ENCODE assay signal across 10 cellular contexts in genomic region chr16:1708768-1709180, GRCh38. TPM values are rescaled to one million over a fixed set of nuclear protein-coding genes. Genes with fewer than 3 reads are reported as not detected.
DNase-seq lines count a peak whose midpoint lies in the region; ATAC-seq and TF ChIP-seq lines count a peak whose summit lies in the region.
"Had no signal": no experiment of that assay in that cellular context is flagged by ENCODE, and none has a peak within 500 bp of the region (broad histone marks: within the 10 kb centered on the region; RNA-seq: fewer than 3 reads in every experiment).

No MANE protein-coding gene starts in this region.

- H3K27me3 Mint-ChIP-seq in activated naive CD8-positive, alpha-beta T cell treated with anti-CD3 and anti-CD28 coated beads, Interleukin-2, amount 50 U/mL, for 24 hours: no peaks in the 10 kb centered on the region
- H3K27me3 Mint-ChIP-seq in Calu3 (ENCODE audit: unreplicated experiment): no peaks in the 10 kb centered on the region

- H3K36me3 ChIP-seq in right atrium auricular region: no peaks in the 10 kb centered on the region

- no peaks in the 10 kb centered on the region for H3K9me3 ChIP-seq in right atrium auricular region

- H3K27ac Mint-ChIP-seq in activated naive CD8-positive, alpha-beta T cell treated with anti-CD3 and anti-CD28 coated beads, Interleukin-2, amount 50 U/mL, for 24 hours: no peak overlapping the region
- H3K27ac Mint-ChIP-seq in Calu3 (ENCODE audit: unreplicated experiment): no peak overlapping the region

- H3K4me3 Mint-ChIP-seq in activated naive CD8-positive, alpha-beta T cell treated with anti-CD3 and anti-CD28 coated beads, Interleukin-2, amount 50 U/mL, for 24 hours: peak overlapping the region; percentile 14
- no peak overlapping the region for H3K4me3 Mint-ChIP-seq in Calu3 (ENCODE audit: low read depth, unreplicated experiment)

- peaks cover 48% of the 10 kb centered on the region for H3K4me1 Mint-ChIP-seq in activated naive CD8-positive, alpha-beta T cell treated with anti-CD3 and anti-CD28 coated beads, Interleukin-2, amount 50 U/mL, for 24 hours
- peaks cover 6% of the 10 kb centered on the region for H3K4me1 Mint-ChIP-seq in Calu3 (ENCODE audit: low read depth, unreplicated experiment)

- peak overlapping the region; percentile 94 to 95 for H3K27ac ChIP-seq in right atrium auricular region

- no peak for ATAC-seq in activated naive CD8-positive, alpha-beta T cell treated with anti-CD3 and anti-CD28 coated beads, Interleukin-2, amount 50 U/mL, for 24 hours
- no peak for ATAC-seq in GM18519 (IDR thresholded peaks at IDR 0.05; ENCODE audit: low FRiP score, unreplicated experiment)
- no peak for ATAC-seq in HG03565 (IDR thresholded peaks at IDR 0.05; ENCODE audit: unreplicated experiment)

- TF ChIP-seq CTCF in right atrium auricular region (IDR thresholded peaks at IDR 0.05) (no peak), Calu3 (IDR thresholded peaks at IDR 0.05; ENCODE audit: unreplicated experiment) (no peak)

- no peaks in the 10 kb centered on the region for H3K9me3 Mint-ChIP-seq in activated naive CD8-positive, alpha-beta T cell treated with anti-CD3 and anti-CD28 coated beads, Interleukin-2, amount 50 U/mL, for 24 hours
- H3K9me3 Mint-ChIP-seq in Calu3 (ENCODE audit: low read depth, unreplicated experiment): no peaks in the 10 kb centered on the region

- BruUV-seq in Calu3 (replicated peaks; lab: Mats Ljungman, UMichigan): no TSS peak

- intact Hi-C loops in Calu3 (cut with micrococcal nuclease; ENCODE audit: unreplicated experiment): no loop called here

- DNase-seq in AG08396 (ENCODE audit: low spot score): peak; percentile 42
- DNase-seq in LHCN-M2 (ENCODE audit: low read depth): peak; percentile 86
- no peak for DNase-seq in activated naive CD8-positive, alpha-beta T cell treated with anti-CD3 and anti-CD28 coated beads, Interleukin-2, amount 50 U/mL, for 24 hours
- DNase-seq in right atrium auricular region (ENCODE audit: low spot score): peak; percentile 75
- no peak for DNase-seq in Calu3
- no peak for DNase-seq in activated CD4-positive, CD25-positive, alpha-beta regulatory T cell (lab: John Stamatoyannopoulos, UW)
- DNase-seq: islet precursor cell, NCI-H1930 had no signal

- no peaks in the 10 kb centered on the region for H3K27me3 ChIP-seq in right atrium auricular region

- CTCF ChIA-PET in Calu3 (lab: Charles Lee): no interaction called here

- H3K4me1 ChIP-seq in right atrium auricular region: peaks cover 0 to 68% of the 10 kb centered on the region in 2 donors

- no peak overlapping the region for H3K4me3 ChIP-seq in right atrium auricular region

- H3K36me3 Mint-ChIP-seq in activated naive CD8-positive, alpha-beta T cell treated with anti-CD3 and anti-CD28 coated beads, Interleukin-2, amount 50 U/mL, for 24 hours (ENCODE audit: low read depth): peaks cover 5% of the 10 kb centered on the region
- H3K36me3 Mint-ChIP-seq in Calu3 (ENCODE audit: insufficient read depth, unreplicated experiment): peaks cover 56% of the 10 kb centered on the region

RNA-seq across cellular contexts. Expression of gene MAPK8IP3, which starts 2.8 kb away (rescaled TPM):
- total RNA-seq in LHCN-M2 (2014; rRNA removed): 45.9 and 55.4 TPM in 2 replicates
- 31.4 TPM for polyA plus RNA-seq in LHCN-M2 (2012)
- total RNA-seq in right atrium auricular region: 10 to 100 TPM; 43.1 to 43.3 TPM
- 104 and 110 TPM in 2 replicates for total RNA-seq in Calu3 (2022)

RNA-seq across cellular contexts. Expression of gene JPT2, which starts 30.7 kb away (rescaled TPM):
- total RNA-seq in LHCN-M2 (2014; rRNA removed) (59.1 and 62.8 TPM in 2 replicates), right atrium auricular region (10 to 100 TPM; 11.7 to 16.1 TPM), Calu3 (2022) (167 and 185 TPM in 2 replicates)
- 49.4 TPM for polyA plus RNA-seq in LHCN-M2 (2012)

Comparison
In these comparisons a context has a peak if more than half of its experiments do, and no peak if none do; other contexts are left out.
1. DNase-seq: peak in AG08396 (single experiment), LHCN-M2 (single experiment) and right atrium auricular region (single experiment); none in activated naive CD8-positive, alpha-beta T cell treated with anti-CD3 and anti-CD28 coated beads, Interleukin-2, amount 50 U/mL, for 24 hours (single experiment), Calu3 (single experiment) and activated CD4-positive, CD25-positive, alpha-beta regulatory T cell (0 of 4).